Comparison of ENCODE assay signal across 36 cellular contexts in the genomic region with DNA sequence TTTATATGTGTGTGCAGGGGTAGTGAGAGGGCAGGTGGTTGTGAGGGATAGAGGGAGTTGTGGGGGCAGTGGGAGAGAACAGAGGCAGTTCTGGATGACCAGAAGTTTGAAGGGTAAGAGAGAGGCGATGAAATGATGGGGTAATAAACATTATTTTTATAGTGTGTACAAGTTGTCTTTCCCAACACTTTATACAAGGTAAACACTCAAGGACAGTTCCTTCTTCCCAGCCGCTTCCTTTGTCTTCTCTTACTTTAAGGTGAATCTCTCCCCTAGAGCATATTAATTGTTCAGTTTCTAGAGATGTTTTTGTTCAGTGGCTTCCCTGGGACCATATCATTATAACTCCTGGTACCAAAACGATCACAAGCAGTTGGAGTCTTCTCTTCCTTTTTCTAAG.
DNase-seq lines count a peak whose midpoint lies in the region; ATAC-seq, FAIRE-seq and TF ChIP-seq lines count a peak whose summit lies in the region.
"Had no signal": no experiment of that assay in that cellular context is flagged by ENCODE, and none has a peak within 500 bp of the region (broad histone marks: within the 10 kb centered on the region; RNA-seq: fewer than 3 reads in every experiment).

No MANE protein-coding gene starts in this region.

- H3K4me1 ChIP-seq in prostate gland (replicated peaks), result no peaks in the 10 kb centered on the region
- H3K4me1 ChIP-seq: A549; BLaER1; BLaER1 treated with 17β-estradiol and CSF1 and Interleukin-3, amounts not matched to agents 10 nM and 100 nM had no signal

- no peak for TF ChIP-seq POLR2A in prostate gland (IDR thresholded peaks at IDR 0.05)

- no peak overlapping the region for H3K4me3 Mint-ChIP-seq in type B pancreatic cell
- H3K4me3 Mint-ChIP-seq in activated CD4-positive, alpha-beta T cell treated with anti-CD3 and anti-CD28 coated beads for 36 hours, result no peak overlapping the region
- no peak overlapping the region for H3K4me3 Mint-ChIP-seq in stimulated activated memory B cell treated with anti-CD40 and anti-IgM and Interleukin-4, amounts not matched to agents 10 μg/mL and 1 μg/mL and 100 μg/mL, for 72 hours
- H3K4me3 Mint-ChIP-seq: B cell; CD14-positive monocyte; CD4-positive, alpha-beta memory T cell; CD4-positive, alpha-beta T cell; CD4-positive, CD25-positive, alpha-beta regulatory T cell; CD8-positive, alpha-beta memory T cell; CD8-positive, alpha-beta T cell had no signal

- H3K4me1 Mint-ChIP-seq in type B pancreatic cell (ENCODE audit: unreplicated experiment), result no peaks in the 10 kb centered on the region
- H3K4me1 Mint-ChIP-seq in activated CD4-positive, alpha-beta T cell treated with anti-CD3 and anti-CD28 coated beads for 36 hours, result no peaks in the 10 kb centered on the region
- H3K4me1 Mint-ChIP-seq in stimulated activated memory B cell treated with anti-CD40 and anti-IgM and Interleukin-4, amounts not matched to agents 10 μg/mL and 1 μg/mL and 100 μg/mL, for 72 hours, result no peaks in the 10 kb centered on the region
- H3K4me1 Mint-ChIP-seq: B cell; CD14-positive monocyte; CD4-positive, alpha-beta memory T cell; CD4-positive, CD25-positive, alpha-beta regulatory T cell; CD8-positive, alpha-beta memory T cell had no signal

- no peaks in the 10 kb centered on the region for H3K9me3 Mint-ChIP-seq in type B pancreatic cell
- H3K9me3 Mint-ChIP-seq in activated CD4-positive, alpha-beta T cell treated with anti-CD3 and anti-CD28 coated beads for 36 hours (ENCODE audit: low read depth), result no peaks in the 10 kb centered on the region
- no peaks in the 10 kb centered on the region for H3K9me3 Mint-ChIP-seq in stimulated activated memory B cell treated with anti-CD40 and anti-IgM and Interleukin-4, amounts not matched to agents 10 μg/mL and 1 μg/mL and 100 μg/mL, for 72 hours
- H3K9me3 Mint-ChIP-seq: CD4-positive, alpha-beta T cell; CD8-positive, alpha-beta T cell had no signal

- CTCF ChIA-PET in activated CD4-positive, alpha-beta T cell treated with anti-CD3 and anti-CD28 coated beads for 36 hours (lab: Charles Lee), result no interaction called here

- DNase-seq in LNCaP clone FGC (ENCODE audit: low read depth), result peak; percentile 81
- DNase-seq in prostate gland (ENCODE audit: low spot score), result peak; percentile 28
- no peak for DNase-seq in frontal cortex (ENCODE audit: low spot score in 2 of 2)
- no peak for DNase-seq in type B pancreatic cell (ENCODE audit: extremely low spot score, unreplicated experiment)
- no peak for DNase-seq in activated CD4-positive, alpha-beta T cell treated with anti-CD3 and anti-CD28 coated beads for 36 hours
- DNase-seq: 8988T; ACHN; AML-193; BE2C; C1 segment of cervical spinal cord; Caco-2; Calu3; CD4-positive, alpha-beta memory T cell; CD4-positive, alpha-beta T cell; CD4-positive, CD25-positive, alpha-beta regulatory T cell; CD8-positive, alpha-beta memory T cell; CD8-positive, alpha-beta T cell; COR-L47; DMS 273 treated with DMSO at 0.1 percent for 48 hours; DMS153; DMS53; DMS79; DMS79 treated with DMSO at 0.1 percent for 48 hours; DND-41; EL had no signal

- POLR2A ChIA-PET in activated CD4-positive, alpha-beta T cell treated with anti-CD3 and anti-CD28 coated beads for 36 hours (lab: Charles Lee), result no interaction called here

- no peak for FAIRE-seq in frontal cortex (lab: Jason Lieb, UNC)
- FAIRE-seq: A204.1, A549, D721Med had no signal

- peak overlapping the region; percentile 84 for H3K27ac ChIP-seq in C4-2B
- H3K27ac ChIP-seq in VCaP, result peak overlapping the region; percentile 75
- peak overlapping the region in 1 of 2 donors; percentile 37 for H3K27ac ChIP-seq in prostate gland
- H3K27ac ChIP-seq: 22Rv1; BLaER1; BLaER1 treated with 17β-estradiol and CSF1 and Interleukin-3, amounts not matched to agents 10 nM and 100 nM had no signal

- peaks cover 14% of the 10 kb centered on the region for H3K27me3 Mint-ChIP-seq in type B pancreatic cell
- peaks cover 5% of the 10 kb centered on the region for H3K27me3 Mint-ChIP-seq in activated CD4-positive, alpha-beta T cell treated with anti-CD3 and anti-CD28 coated beads for 36 hours
- H3K27me3 Mint-ChIP-seq in stimulated activated memory B cell treated with anti-CD40 and anti-IgM and Interleukin-4, amounts not matched to agents 10 μg/mL and 1 μg/mL and 100 μg/mL, for 72 hours, result no peaks in the 10 kb centered on the region
- H3K27me3 Mint-ChIP-seq: B cell; CD4-positive, CD25-positive, alpha-beta regulatory T cell had no signal

- no peaks in the 10 kb centered on the region for H3K27me3 ChIP-seq in prostate gland (replicated peaks; ENCODE audit: insufficient read depth)
- H3K27me3 ChIP-seq: BE2C; BLaER1; BLaER1 treated with 17β-estradiol and CSF1 and Interleukin-3, amounts not matched to agents 10 nM and 100 nM had no signal

- no peak overlapping the region for H3K27ac Mint-ChIP-seq in type B pancreatic cell
- no peak overlapping the region for H3K27ac Mint-ChIP-seq in activated CD4-positive, alpha-beta T cell treated with anti-CD3 and anti-CD28 coated beads for 36 hours
- H3K27ac Mint-ChIP-seq in stimulated activated memory B cell treated with anti-CD40 and anti-IgM and Interleukin-4, amounts not matched to agents 10 μg/mL and 1 μg/mL and 100 μg/mL, for 72 hours, result no peak overlapping the region
- H3K27ac Mint-ChIP-seq: B cell; CD14-positive monocyte; CD4-positive, alpha-beta memory T cell; CD4-positive, alpha-beta T cell; CD4-positive, CD25-positive, alpha-beta regulatory T cell; CD8-positive, alpha-beta memory T cell; CD8-positive, alpha-beta T cell had no signal

- H3K4me3 ChIP-seq in LNCaP clone FGC (ENCODE audit: low read depth, low read length), result no peak overlapping the region
- H3K4me3 ChIP-seq in prostate gland, result no peak overlapping the region
- H3K4me3 ChIP-seq: A549; BLaER1; BLaER1 treated with 17β-estradiol and CSF1 and Interleukin-3, amounts not matched to agents 10 nM and 100 nM had no signal

- no peaks in the 10 kb centered on the region for H3K9me3 ChIP-seq in prostate gland
- H3K9me3 ChIP-seq: A549; BE2C; BLaER1; BLaER1 treated with 17β-estradiol and CSF1 and Interleukin-3, amounts not matched to agents 10 nM and 100 nM; Caco-2 had no signal

- ATAC-seq in activated CD4-positive, alpha-beta T cell treated with anti-CD3 and anti-CD28 coated beads for 36 hours, result no peak
- no peak for ATAC-seq in stimulated activated memory B cell treated with anti-CD40 and anti-IgM and Interleukin-4, amounts not matched to agents 10 μg/mL and 1 μg/mL and 100 μg/mL, for 72 hours
- ATAC-seq: A549; CD8-positive, alpha-beta T cell had no signal

- H3K36me3 ChIP-seq in prostate gland, result no peaks in the 10 kb centered on the region
- H3K36me3 ChIP-seq: BE2C; BLaER1; BLaER1 treated with 17β-estradiol and CSF1 and Interleukin-3, amounts not matched to agents 10 nM and 100 nM had no signal

- 31% methylated on average over 3 of the region's 3 CpGs for WGBS in prostate gland

- no peaks in the 10 kb centered on the region for H3K36me3 Mint-ChIP-seq in type B pancreatic cell
- no peaks in the 10 kb centered on the region for H3K36me3 Mint-ChIP-seq in activated CD4-positive, alpha-beta T cell treated with anti-CD3 and anti-CD28 coated beads for 36 hours (ENCODE audit: low read depth)
- no peaks in the 10 kb centered on the region for H3K36me3 Mint-ChIP-seq in stimulated activated memory B cell treated with anti-CD40 and anti-IgM and Interleukin-4, amounts not matched to agents 10 μg/mL and 1 μg/mL and 100 μg/mL, for 72 hours
- H3K36me3 Mint-ChIP-seq: CD14-positive monocyte; CD4-positive, alpha-beta memory T cell; CD4-positive, CD25-positive, alpha-beta regulatory T cell; CD8-positive, alpha-beta memory T cell; CD8-positive, alpha-beta T cell had no signal

- TF ChIP-seq CTCF in C4-2B (conservative IDR thresholded peaks at IDR 0.05) (no peak), LNCaP clone FGC (IDR thresholded peaks at IDR 0.05; ENCODE audit: control insufficient read depth, extremely low read depth, insufficient read depth) (no peak), VCaP (conservative IDR thresholded peaks at IDR 0.05) (no peak), prostate gland (IDR thresholded peaks at IDR 0.05) (no peak), type B pancreatic cell (conservative IDR thresholded peaks at IDR 0.05) (no peak)

- intact Hi-C loops in prostate gland (cut with DNase I), result no loop called here
- intact Hi-C loops in activated CD4-positive, alpha-beta T cell treated with anti-CD3 and anti-CD28 coated beads for 36 hours (cut with DNase I, micrococcal nuclease), result no loop called here

Comparison
In these comparisons a context has a peak if more than half of its experiments do, and no peak if none do; other contexts are left out.
1. DNase-seq: peak in LNCaP clone FGC (single experiment) and prostate gland (single experiment); none in frontal cortex (0 of 2), type B pancreatic cell (single experiment) and activated CD4-positive, alpha-beta T cell treated with anti-CD3 and anti-CD28 coated beads for 36 hours (single experiment).